In the genomic region with DNA sequence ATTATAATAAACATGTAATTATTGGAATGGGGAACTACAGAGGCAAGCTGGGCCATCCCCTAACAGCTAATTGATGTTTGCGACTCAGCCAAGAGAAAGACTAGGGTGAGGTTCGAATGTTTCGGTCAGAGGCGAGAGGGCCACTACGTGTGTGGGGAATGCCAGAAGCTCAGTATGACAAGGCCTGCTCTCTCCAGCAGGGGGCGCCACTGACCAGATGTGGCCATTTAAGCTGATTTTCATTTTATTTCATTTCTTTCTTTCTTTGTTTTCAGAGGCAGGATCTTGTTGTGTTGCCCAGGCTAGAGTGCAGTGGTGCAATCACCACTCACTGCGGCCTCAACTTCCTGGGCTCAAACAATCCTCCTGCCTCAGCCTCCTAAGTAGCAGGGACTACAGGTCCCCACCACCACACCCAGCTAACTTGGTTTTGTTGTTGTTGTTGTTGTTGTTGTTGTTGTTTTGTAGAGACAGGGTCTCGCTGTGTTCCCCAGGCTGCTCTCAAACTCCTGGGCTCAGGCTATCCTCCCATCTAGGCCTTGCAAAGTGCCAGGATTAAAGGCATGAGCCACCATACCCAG, we compare ENCODE assay signal across 9 cellular contexts. TPM values are rescaled to one million over a fixed set of nuclear protein-coding genes. Genes with fewer than 3 reads are reported as not detected.
DNase-seq lines count a peak whose midpoint lies in the region; ATAC-seq and TF ChIP-seq lines count a peak whose summit lies in the region.
"Had no signal": no experiment of that assay in that cellular context is flagged by ENCODE, and none has a peak within 500 bp of the region (broad histone marks: within the 10 kb centered on the region; RNA-seq: fewer than 3 reads in every experiment).

No MANE protein-coding gene starts in this region.

- H3K27me3 ChIP-seq in Peyer's patch (no peaks in the 10 kb centered on the region), parathyroid adenoma (ENCODE audit: control insufficient read depth, insufficient read depth, low read length) (no peaks in the 10 kb centered on the region)

- ATAC-seq in HG03432 (IDR thresholded peaks at IDR 0.05; ENCODE audit: unreplicated experiment), result no peak
- ATAC-seq in left lobe of liver, result no peak

- H3K36me3 ChIP-seq in Peyer's patch (no peaks in the 10 kb centered on the region), parathyroid adenoma (ENCODE audit: control insufficient read depth, insufficient read depth, low read length) (no peaks in the 10 kb centered on the region)

- no peak overlapping the region for H3K4me3 ChIP-seq in Peyer's patch
- H3K4me3 ChIP-seq in astrocyte of the spinal cord (ENCODE audit: low read depth, low read length), result no peak overlapping the region
- no peak overlapping the region for H3K4me3 ChIP-seq in parathyroid adenoma (ENCODE audit: low read depth, low read length)

- no peak overlapping the region for H3K27ac ChIP-seq in Peyer's patch
- no peak overlapping the region for H3K27ac ChIP-seq in parathyroid adenoma

- H3K79me2 ChIP-seq in parathyroid adenoma, result no peaks in the 10 kb centered on the region

- in situ Hi-C loops in astrocyte of the spinal cord (cut with HindIII; ENCODE audit: low sequenced_read_pairs), result no loop called here

- no peak overlapping the region for H3K9ac ChIP-seq in parathyroid adenoma

- H3K4me1 ChIP-seq in Peyer's patch (no peaks in the 10 kb centered on the region), parathyroid adenoma (no peaks in the 10 kb centered on the region)

- no peak for TF ChIP-seq POLR2A in Peyer's patch (IDR thresholded peaks at IDR 0.05)

- TF ChIP-seq CTCF in GM12872 (IDR thresholded peaks at IDR 0.05; ENCODE audit: insufficient read depth, low read depth, low read length) (peak; percentile 75), Peyer's patch (IDR thresholded peaks at IDR 0.05) (peak in 4 of 6 experiments; percentile 13 to 39 (median 28)), astrocyte of the spinal cord (IDR thresholded peaks at IDR 0.05; ENCODE audit: low read depth, low read length) (peak; percentile 64), parathyroid adenoma (IDR thresholded peaks at IDR 0.05) (peak; percentile 33)

- DNase-seq in Peyer's patch (peak in 1 of 3 donors; percentile 49), astrocyte of the spinal cord (ENCODE audit: low read depth, low spot score) (peak; percentile 17), SHP77 (lab: John Stamatoyannopoulos, UW) (no peak), COLO829 (ENCODE audit: low spot score) (no peak), left lobe of liver (ENCODE audit: low spot score) (no peak)

- no peak overlapping the region for H3K4me2 ChIP-seq in parathyroid adenoma (ENCODE audit: low read length)

- H2AFZ ChIP-seq in parathyroid adenoma, result no peak overlapping the region

- H3K9me3 ChIP-seq in Peyer's patch, result no peaks in the 10 kb centered on the region
- H3K9me3 ChIP-seq in parathyroid adenoma (ENCODE audit: control insufficient read depth, low read length), result no peaks in the 10 kb centered on the region

RNA-seq across cellular contexts. Expression of gene TMEM130, which starts 38.1 kb away (rescaled TPM):
- total RNA-seq in Peyer's patch, result 1 to 10 TPM in 1 of 4 donors, not detected in 3; 1.6 TPM
- 0.10 TPM for total RNA-seq in left lobe of liver
- total RNA-seq: NCI-H460 had no signal

RNA-seq across cellular contexts. Expression of gene TRRAP, which starts 46.6 kb away (rescaled TPM):
- 10 to 100 TPM; 39.2 to 62.3 (median 57.8) TPM for total RNA-seq in Peyer's patch
- total RNA-seq in left lobe of liver, result 15.8 TPM
